In genomic region chr7:105849122-105849855, GRCh38 we compare ENCODE assay signal across 8 cellular contexts. TPM values are rescaled to one million over a fixed set of nuclear protein-coding genes. Genes with fewer than 3 reads are reported as not detected.
DNase-seq lines count a peak whose midpoint lies in the region; ATAC-seq and TF ChIP-seq lines count a peak whose summit lies in the region.

No MANE protein-coding gene starts in this region.

- H3K27ac ChIP-seq in CD4-positive, alpha-beta memory T cell (ENCODE audit: low read depth, low read length), result peak overlapping the region; percentile 35
- H3K27ac ChIP-seq in Panc1 (ENCODE audit: low read length) (no peak overlapping the region), neuronal stem cell (replicated peaks; ENCODE audit: low read length) (no peak overlapping the region)

- no peak overlapping the region for H3K4me2 ChIP-seq in neuronal stem cell (ENCODE audit: insufficient read depth, low read length, poor library complexity, severe bottlenecking)

- H3K18ac ChIP-seq in neuronal stem cell (ENCODE audit: low read length), result no peak overlapping the region

- no peaks in the 10 kb centered on the region for H3K36me3 ChIP-seq in CD4-positive, alpha-beta memory T cell (ENCODE audit: insufficient read depth, low read length)
- H3K36me3 ChIP-seq in Panc1 (ENCODE audit: control insufficient read depth, insufficient read depth, low read length) (no peaks in the 10 kb centered on the region), neuronal stem cell (replicated peaks in 1 of 2; ENCODE audit: control insufficient read depth in 2 of 2, insufficient read depth in 2 of 2, low read length in 2 of 2) (no peaks in the 10 kb centered on the region), HAP-1 (replicated peaks) (no peaks in the 10 kb centered on the region)

- H3K4me1 Mint-ChIP-seq in CD4-positive, alpha-beta memory T cell, result peaks cover 56 to 65% (median 58%) of the 10 kb centered on the region in 4 donors
- H3K4me1 Mint-ChIP-seq in natural killer cell, result peaks cover 80 to 84% of the 10 kb centered on the region in 2 donors

- no peak overlapping the region for H2BK15ac ChIP-seq in neuronal stem cell (ENCODE audit: low read length)

- H3K36me3 Mint-ChIP-seq in CD4-positive, alpha-beta memory T cell, result peaks cover 4 to 9% of the 10 kb centered on the region in 2 donors
- peaks cover 5% of the 10 kb centered on the region for H3K36me3 Mint-ChIP-seq in natural killer cell

- TF ChIP-seq CTCF in Panc1 (IDR thresholded peaks at IDR 0.05) (no peak), natural killer cell (IDR thresholded peaks at IDR 0.05) (no peak)

- peaks cover 0 to 8% (median 0%) of the 10 kb centered on the region in 8 donors for H3K9me3 Mint-ChIP-seq in CD4-positive, alpha-beta memory T cell
- no peaks in the 10 kb centered on the region for H3K9me3 Mint-ChIP-seq in natural killer cell

- H4K8ac ChIP-seq in neuronal stem cell (ENCODE audit: low read depth, low read length), result no peak overlapping the region

- intact Hi-C loops in CD4-positive, alpha-beta memory T cell (cut with micrococcal nuclease), result loop anchor here (2.0 kb wide), 2 partner anchors 28 to 40 kb away; partner anchors contain the start of gene ATXN7L1
- intact Hi-C loops in Panc1 (cut with micrococcal nuclease; ENCODE audit: unreplicated experiment) (no loop called here), natural killer cell (cut with micrococcal nuclease) (loop anchor here (1.0 kb wide), 3 partner anchors 27 to 89 kb away; partner anchors contain the start of gene ATXN7L1)

- H2AK5ac ChIP-seq in neuronal stem cell (ENCODE audit: low read depth, low read length), result no peak overlapping the region

- DNase-seq in CD4-positive, alpha-beta memory T cell, result peak; percentile 63 to 81 (median 71)
- DNase-seq in Panc1 (ENCODE audit: low read depth, low spot score) (no peak), natural killer cell (peak; percentile 74), NCI-H2107 treated with DMSO at 0.1 percent for 48 hours (lab: John Stamatoyannopoulos, UW; ENCODE audit: unreplicated experiment) (no peak), neuronal stem cell (ENCODE audit: low spot score) (no peak), HAP-1 (ENCODE audit: low spot score in 2 of 2) (no peak), NCI-H524 treated with DMSO at 0.1 percent for 48 hours (lab: John Stamatoyannopoulos, UW) (no peak)
- DNase-seq in activated gamma-delta T cell treated with anti-CD3 and anti-CD28 coated beads, Interleukin-2, amount 50 U/mL, for 16 hours (ENCODE audit: low read depth), result peak; percentile 61

- no peaks in the 10 kb centered on the region for H3K27me3 ChIP-seq in CD4-positive, alpha-beta memory T cell (ENCODE audit: insufficient read depth, low read length)
- H3K27me3 ChIP-seq in Panc1 (ENCODE audit: control insufficient read depth, insufficient read depth, low read length), result no peaks in the 10 kb centered on the region
- no peaks in the 10 kb centered on the region for H3K27me3 ChIP-seq in neuronal stem cell (ENCODE audit: control insufficient read depth in 3 of 3, insufficient read depth in 3 of 3, low read depth in 1 of 3, low read length in 3 of 3)
- no peaks in the 10 kb centered on the region for H3K27me3 ChIP-seq in HAP-1 (ENCODE audit: low read depth)

- WGBS in neuronal stem cell (ENCODE audit: extremely low coverage in 2 of 2, insufficient read length in 2 of 2, insufficient replicate concordance in 1 of 2), 2 donors, result no CpG with 5 or more reads among the region's 6 CpGs

- peak overlapping the region; percentile 16 to 18 for H3K4me3 ChIP-seq in CD4-positive, alpha-beta memory T cell (ENCODE audit: low read length in 2 of 2)
- no peak overlapping the region for H3K4me3 ChIP-seq in Panc1 (ENCODE audit: low read depth in 2 of 2, low read length in 2 of 2)
- H3K4me3 ChIP-seq in neuronal stem cell (ENCODE audit: low read length in 2 of 2), result no peak overlapping the region
- no peak overlapping the region for H3K4me3 ChIP-seq in HAP-1

- H3K27ac Mint-ChIP-seq in CD4-positive, alpha-beta memory T cell, result peak overlapping the region; percentile 74 to 96 (median 94)
- peak overlapping the region; percentile 96 to 97 for H3K27ac Mint-ChIP-seq in natural killer cell

- in situ Hi-C loops in Panc1 (cut with HindIII; ENCODE audit: low pct_unique_long_range_greater_than_20kb, low sequenced_read_pairs), result no loop called here
- in situ Hi-C loops in HAP-1 (cut with MboI; ENCODE audit: low sequenced_read_pairs), result no loop called here

- H3K27me3 Mint-ChIP-seq in CD4-positive, alpha-beta memory T cell, result no peaks in the 10 kb centered on the region
- H3K27me3 Mint-ChIP-seq in natural killer cell (ENCODE audit: low read depth in 2 of 2), result no peaks in the 10 kb centered on the region

- no peak overlapping the region for H3K9ac ChIP-seq in neuronal stem cell (ENCODE audit: low read depth, low read length, poor library complexity)

- H2BK12ac ChIP-seq in neuronal stem cell (ENCODE audit: low read length), result no peak overlapping the region

- H3K14ac ChIP-seq in neuronal stem cell (ENCODE audit: low read length), result no peak overlapping the region

- no peak overlapping the region for H3K23ac ChIP-seq in neuronal stem cell (ENCODE audit: low read depth, low read length, poor library complexity)

- peaks cover 3% of the 10 kb centered on the region for H3K79me1 ChIP-seq in neuronal stem cell (ENCODE audit: low read depth, low read length)

- POLR2A ChIA-PET in CD4-positive, alpha-beta memory T cell (lab: Charles Lee; ENCODE audit: partially characterized antibody), result interaction anchor here (0.7 to 5.0 kb wide), 20 partner anchors 9 to 1319 kb away, joined by 3 to 53 read pairs (median 4); partner anchors contain the start of genes ATXN7L1, HBP1, NAMPT and SYPL1
- POLR2A ChIA-PET in Panc1 (lab: Charles Lee), result interaction anchor here (0.6 kb wide), 1 partner anchor 779 kb away, joined by 7 read pairs; no protein-coding TSS in a partner anchor

- ATAC-seq in Panc1 (peak; percentile 49; the same call in 1 of the 2 replicates), natural killer cell (peak; percentile 89 to 97 (median 94))

- H2AFZ ChIP-seq in neuronal stem cell (ENCODE audit: low read length), result no peak overlapping the region

- H2BK120ac ChIP-seq in neuronal stem cell (ENCODE audit: low read depth, low read length), result no peak overlapping the region

- no TSS peak for BruUV-seq in Panc1 (replicated peaks; lab: Mats Ljungman, UMichigan)

- H2BK5ac ChIP-seq in neuronal stem cell (ENCODE audit: low read length), result no peak overlapping the region

- CTCF ChIA-PET in CD4-positive, alpha-beta memory T cell (lab: Charles Lee; ENCODE audit: partially characterized antibody), result interaction anchor here (0.7 to 5.2 kb wide), 9 partner anchors 10 to 193 kb away, joined by 3 to 44 read pairs (median 5); partner anchors contain the start of gene ATXN7L1
- CTCF ChIA-PET in Panc1 (lab: Charles Lee), result no interaction called here

- peak overlapping the region; percentile 60 to 87 (median 78) for H3K4me3 Mint-ChIP-seq in CD4-positive, alpha-beta memory T cell
- peak overlapping the region; percentile 88 for H3K4me3 Mint-ChIP-seq in natural killer cell

- no peaks in the 10 kb centered on the region for H3K9me3 ChIP-seq in CD4-positive, alpha-beta memory T cell (ENCODE audit: control insufficient read depth in 1 of 2, low read length in 2 of 2)
- H3K9me3 ChIP-seq in Panc1 (ENCODE audit: control insufficient read depth, insufficient read depth, low read depth, low read length), result no peaks in the 10 kb centered on the region
- peaks cover 0 to 5% of the 10 kb centered on the region in 2 donors for H3K9me3 ChIP-seq in neuronal stem cell (replicated peaks in 1 of 2; ENCODE audit: control insufficient read depth in 2 of 2, insufficient read depth in 1 of 2, low read depth in 1 of 2, low read length in 2 of 2)
- H3K9me3 ChIP-seq in HAP-1, result no peaks in the 10 kb centered on the region

- H4K91ac ChIP-seq in neuronal stem cell (ENCODE audit: low read depth, low read length, poor library complexity), result no peak overlapping the region

- peaks cover 58% of the 10 kb centered on the region for H3K4me1 ChIP-seq in CD4-positive, alpha-beta memory T cell (ENCODE audit: insufficient read depth, low read length)
- H3K4me1 ChIP-seq in Panc1 (ENCODE audit: control insufficient read depth, insufficient read depth, low read length) (no peaks in the 10 kb centered on the region), neuronal stem cell (ENCODE audit: control insufficient read depth in 2 of 2, insufficient read depth in 1 of 2, low read depth in 1 of 2, low read length in 2 of 2) (peaks cover 10 to 13% of the 10 kb centered on the region in 2 donors), HAP-1 (no peaks in the 10 kb centered on the region)

- H3K4ac ChIP-seq in neuronal stem cell (ENCODE audit: low read length), result no peak overlapping the region

RNA-seq across cellular contexts. Expression of gene ATXN7L1, which starts 27.1 kb away (rescaled TPM):
- total RNA-seq in CD4-positive, alpha-beta memory T cell, result 10 to 100 TPM; 60.4 to 62.2 TPM
- polyA plus RNA-seq in CD4-positive, alpha-beta memory T cell, result 10 to 100 TPM in 1 of 2 donors, 1 to 10 TPM in 1; 8.7 to 24.8 TPM
- 10.8 TPM for total RNA-seq in Panc1 (2021; ENCODE audit: unreplicated experiment)
- 3.9 TPM for polyA plus RNA-seq in Panc1 (2012; ENCODE audit: insufficient read length)
- 10 to 100 TPM; 37.5 to 48.6 (median 47.9) TPM for total RNA-seq in natural killer cell
- 8.7 TPM for polyA plus RNA-seq in neuronal stem cell (2013, experiment 1 of 2)
- polyA plus RNA-seq in neuronal stem cell (2013, experiment 2 of 2), result 8.2 TPM

Comparison
In these comparisons a context has a peak if more than half of its experiments do, and no peak if none do; other contexts are left out.
1. DNase-seq: peak in CD4-positive, alpha-beta memory T cell (5 of 5), activated gamma-delta T cell treated with anti-CD3 and anti-CD28 coated beads, Interleukin-2, amount 50 U/mL, for 16 hours (single experiment) and natural killer cell (single experiment); none in Panc1 (single experiment), NCI-H2107 treated with DMSO at 0.1 percent for 48 hours (single experiment), neuronal stem cell (single experiment), HAP-1 (0 of 2) and NCI-H524 treated with DMSO at 0.1 percent for 48 hours (single experiment).
2. H3K4me3 ChIP-seq: peak in CD4-positive, alpha-beta memory T cell (2 of 2); none in Panc1 (0 of 2), neuronal stem cell (0 of 2) and HAP-1 (single experiment).